8 cellular contexts compared by ENCODE assay signal in genomic region chr19:18557474-18558201, GRCh38. TPM values are rescaled to one million over a fixed set of nuclear protein-coding genes. Genes with fewer than 3 reads are reported as not detected.
A peak's percentile ranks its signal among the peaks of the same experiment; 100 is the strongest.
DNase-seq lines count a peak whose midpoint lies in the region; ATAC-seq and TF ChIP-seq lines count a peak whose summit lies in the region.

A gene with protein sequence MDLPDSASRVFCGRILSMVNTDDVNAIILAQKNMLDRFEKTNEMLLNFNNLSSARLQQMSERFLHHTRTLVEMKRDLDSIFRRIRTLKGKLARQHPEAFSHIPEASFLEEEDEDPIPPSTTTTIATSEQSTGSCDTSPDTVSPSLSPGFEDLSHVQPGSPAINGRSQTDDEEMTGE (plus strand): TSS chr19:18557870. CDS start chr19:18562057, 4,187 bp downstream.

- H3K27me3 Mint-ChIP-seq in activated CD4-positive, alpha-beta T cell treated with anti-CD3 and anti-CD28 coated beads, Interleukin-2, amount 10 ng/mL, durations not matched to agents 7 days and 5 days, result no peaks in the 10 kb centered on the region

- no peaks in the 10 kb centered on the region for H3K9me3 Mint-ChIP-seq in activated CD4-positive, alpha-beta T cell treated with anti-CD3 and anti-CD28 coated beads, Interleukin-2, amount 10 ng/mL, durations not matched to agents 7 days and 5 days

- peak; percentile 97 for DNase-seq in BJ (ENCODE audit: low read depth)
- DNase-seq in NCI-H69 (lab: John Stamatoyannopoulos, UW), result peak; percentile 99
- peak; percentile 100 for DNase-seq in activated CD4-positive, alpha-beta T cell treated with anti-CD3 and anti-CD28 coated beads, Interleukin-2, amount 10 ng/mL, durations not matched to agents 7 days and 5 days
- DNase-seq in dedifferentiated amniotic fluid mesenchymal stem cell (ENCODE audit: extremely low spot score), result peak; percentile 99
- peak; percentile 98 for DNase-seq in left kidney (ENCODE audit: low read depth, low spot score)
- DNase-seq in stimulated activated CD4-positive, alpha-beta T cell treated with anti-CD3 and anti-CD28 coated beads, Interleukin-2, amount 100 ng/mL, for 24 hours, result peak; percentile 97 to 98

- CTCF ChIA-PET in BJ (lab: Yijun Ruan, JAX), result interaction anchor here (1.0 to 2.3 kb wide), 9 partner anchors 11 to 429 kb away, joined by 3 to 10 read pairs (median 4); partner anchors contain the start of genes REX1BD, UBA52 and UPF1
- CTCF ChIA-PET in activated CD4-positive, alpha-beta T cell treated with anti-CD3 and anti-CD28 coated beads, Interleukin-2, amount 10 ng/mL, durations not matched to agents 7 days and 5 days (lab: Charles Lee), result interaction anchor here (0.5 to 2.1 kb wide), 11 partner anchors 12 to 136 kb away, joined by 3 to 16 read pairs (median 3); partner anchors contain the start of genes FKBP8 and REX1BD

- H3K4me3 Mint-ChIP-seq in activated CD4-positive, alpha-beta T cell treated with anti-CD3 and anti-CD28 coated beads, Interleukin-2, amount 10 ng/mL, durations not matched to agents 7 days and 5 days, result peak within 1 kb of the TSS; percentile 83

- peaks cover 4% of the 10 kb centered on the region for H3K36me3 Mint-ChIP-seq in activated CD4-positive, alpha-beta T cell treated with anti-CD3 and anti-CD28 coated beads, Interleukin-2, amount 10 ng/mL, durations not matched to agents 7 days and 5 days (ENCODE audit: low read depth)

- peaks cover 27% of the 10 kb centered on the region for H3K4me1 Mint-ChIP-seq in activated CD4-positive, alpha-beta T cell treated with anti-CD3 and anti-CD28 coated beads, Interleukin-2, amount 10 ng/mL, durations not matched to agents 7 days and 5 days

- H3K27ac Mint-ChIP-seq in activated CD4-positive, alpha-beta T cell treated with anti-CD3 and anti-CD28 coated beads, Interleukin-2, amount 10 ng/mL, durations not matched to agents 7 days and 5 days, result peak within 1 kb of the TSS; percentile 97

- no peaks in the 10 kb centered on the region for H3K27me3 ChIP-seq in BJ (ENCODE audit: control insufficient read depth, insufficient read depth, low read length)

- H3K4me3 ChIP-seq in BJ (ENCODE audit: low read depth, low read length), result peak within 1 kb of the TSS; percentile 93

- ATAC-seq in GM19324 (IDR thresholded peaks at IDR 0.05; ENCODE audit: low FRiP score, unreplicated experiment), result peak; percentile 97
- peak; percentile 94 for ATAC-seq in HG03520 (IDR thresholded peaks at IDR 0.05; ENCODE audit: unreplicated experiment)

- peaks cover 3% of the 10 kb centered on the region; the same call in 1 of the 2 replicates for H3K36me3 ChIP-seq in BJ (ENCODE audit: control insufficient read depth, insufficient read depth, low read length)

- POLR2A ChIA-PET in BJ (lab: Charles Lee), result interaction anchor here (0.6 to 0.9 kb wide), 3 partner anchors 14 to 76 kb away, joined by 3 to 9 read pairs (median 7); partner anchors contain the start of gene FKBP8
- POLR2A ChIA-PET in activated CD4-positive, alpha-beta T cell treated with anti-CD3 and anti-CD28 coated beads, Interleukin-2, amount 10 ng/mL, durations not matched to agents 7 days and 5 days (lab: Charles Lee), result interaction anchor here (0.6 to 1.1 kb wide), 3 partner anchors 14 to 47 kb away, joined by 3 to 6 read pairs (median 3); partner anchors contain the start of gene UBA52

- no peak for TF ChIP-seq CTCF in BJ (IDR thresholded peaks at IDR 0.05; ENCODE audit: insufficient read depth, low read depth, low read length)

RNA-seq across cellular contexts. Expression of the gene that starts here (rescaled TPM):
- 100 and 163 TPM in 2 replicates for polyA plus RNA-seq in BJ (2011; rRNA removed)
- polyA minus RNA-seq in BJ (2011; rRNA and poly(A)+ RNA removed), result 70.3 and 128 TPM in 2 replicates
- total RNA-seq in activated CD4-positive, alpha-beta T cell treated with anti-CD3 and anti-CD28 coated beads, Interleukin-2, amount 10 ng/mL, durations not matched to agents 7 days and 5 days, result 10 to 100 TPM; 95.4 to 100.0 TPM

Comparison
In these comparisons a context has a peak if more than half of its experiments do, and no peak if none do; other contexts are left out.
1. Peak in every context shown above with its lines: DNase-seq, ATAC-seq and H3K4me3 ChIP-seq.